In the genomic region with DNA sequence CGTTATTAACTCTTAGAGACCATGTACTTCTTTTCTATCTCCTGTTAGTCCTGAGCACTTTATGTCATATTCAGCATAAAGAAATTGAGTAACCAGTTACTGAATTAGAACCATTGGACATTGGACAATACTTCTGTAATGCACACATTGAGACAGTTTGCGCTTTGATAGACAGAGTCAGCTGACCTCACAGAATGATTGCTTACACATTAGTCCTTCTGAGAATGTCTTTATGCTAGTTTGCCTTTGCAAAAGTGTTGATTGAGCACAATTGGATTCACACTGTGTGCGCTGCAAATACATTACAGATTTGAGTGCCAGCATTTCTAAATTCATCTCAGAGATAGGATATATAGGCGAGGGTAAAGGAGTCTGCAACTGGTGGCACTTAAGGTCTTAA, we compare ENCODE assay signal across 1 cellular context.
A peak's percentile ranks its signal among the peaks of the same experiment; 100 is the strongest.
TF ChIP-seq lines count a peak whose summit lies in the region.

No MANE protein-coding gene starts in this region.

TF ChIP-seq in HepG2, 621 proteins besides CTCF, POLR2A, EP300 and RAD21 (continued from another document):
- no peak for TF ChIP-seq NFE2 (CRISPR knock-in tag; IDR thresholded peaks at IDR 0.05)
- no peak for TF ChIP-seq PCBP1 (IDR thresholded peaks at IDR 0.05; ENCODE audit: borderline replicate concordance, low read depth, low read length)
- no peak for TF ChIP-seq ZNF264 (CRISPR knock-in tag; IDR thresholded peaks at IDR 0.05)
- no peak for TF ChIP-seq SP5 (CRISPR knock-in tag; IDR thresholded peaks at IDR 0.05; ENCODE audit: borderline replicate concordance, low read depth)
- no peak for TF ChIP-seq ZBTB42 (CRISPR knock-in tag; IDR thresholded peaks at IDR 0.05)
- TF ChIP-seq EHMT2 (IDR thresholded peaks at IDR 0.05; ENCODE audit: borderline replicate concordance, low read depth, low read length): no peak
- no peak for TF ChIP-seq POLR2AphosphoS2 (IDR thresholded peaks at IDR 0.05; ENCODE audit: low read depth, low read length)
- TF ChIP-seq FLYWCH1 (CRISPR knock-in tag; IDR thresholded peaks at IDR 0.05): no peak
- no peak for TF ChIP-seq FOXA1 (IDR thresholded peaks at IDR 0.05)
- 0 out of 2 replicates have a peak, but pooled peaks have one; percentile 20 for TF ChIP-seq FOXA1 (CRISPR knock-in tag; IDR thresholded peaks at IDR 0.05)
- TF ChIP-seq, protein P1, sequence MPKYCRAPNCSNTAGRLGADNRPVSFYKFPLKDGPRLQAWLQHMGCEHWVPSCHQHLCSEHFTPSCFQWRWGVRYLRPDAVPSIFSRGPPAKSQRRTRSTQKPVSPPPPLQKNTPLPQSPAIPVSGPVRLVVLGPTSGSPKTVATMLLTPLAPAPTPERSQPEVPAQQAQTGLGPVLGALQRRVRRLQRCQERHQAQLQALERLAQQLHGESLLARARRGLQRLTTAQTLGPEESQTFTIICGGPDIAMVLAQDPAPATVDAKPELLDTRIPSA (CRISPR knock-in tag; IDR thresholded peaks at IDR 0.05; ENCODE audit: borderline replicate concordance): no peak
- TF ChIP-seq HHEX (CRISPR knock-in tag; IDR thresholded peaks at IDR 0.05): no peak
- TF ChIP-seq RELA (CRISPR knock-in tag; IDR thresholded peaks at IDR 0.05): no peak
- TF ChIP-seq ZNF383 (CRISPR knock-in tag; IDR thresholded peaks at IDR 0.05; ENCODE audit: borderline replicate concordance): no peak
- TF ChIP-seq WIZ (CRISPR knock-in tag; IDR thresholded peaks at IDR 0.05): no peak
- TF ChIP-seq ZNF850 (CRISPR knock-in tag; conservative IDR thresholded peaks at IDR 0.05): no peak
- TF ChIP-seq ZBTB20 (CRISPR knock-in tag; IDR thresholded peaks at IDR 0.05; ENCODE audit: borderline replicate concordance, low read depth): no peak
- no peak for TF ChIP-seq HMG20B (CRISPR knock-in tag; conservative IDR thresholded peaks at IDR 0.05)
- no peak for TF ChIP-seq ZFYVE20 (CRISPR knock-in tag; IDR thresholded peaks at IDR 0.05; ENCODE audit: borderline replicate concordance, low read depth)
- TF ChIP-seq MAFF (IDR thresholded peaks at IDR 0.05; ENCODE audit: low read depth, low read length): peak; percentile 76
- TF ChIP-seq BRCA1 (CRISPR knock-in tag; IDR thresholded peaks at IDR 0.05): no peak
- no peak for TF ChIP-seq ZNF160 (CRISPR knock-in tag; IDR thresholded peaks at IDR 0.05)
- TF ChIP-seq MAFK (conservative IDR thresholded peaks at IDR 0.05 in 1 of 2, IDR thresholded peaks at IDR 0.05 in 1 of 2; ENCODE audit: low read length in 2 of 2): peak; percentile 61 to 83
- TF ChIP-seq FOSL2 (CRISPR knock-in tag; IDR thresholded peaks at IDR 0.05): no peak
- no peak for TF ChIP-seq TOE1 (CRISPR knock-in tag; IDR thresholded peaks at IDR 0.05)
- TF ChIP-seq HNF4A (CRISPR knock-in tag; IDR thresholded peaks at IDR 0.05): peak; percentile 44
- TF ChIP-seq KDM3A (CRISPR knock-in tag; IDR thresholded peaks at IDR 0.05; ENCODE audit: low read depth): no peak
- TF ChIP-seq ZFP36 (IDR thresholded peaks at IDR 0.05; ENCODE audit: borderline replicate concordance, low read depth, low read length, partially characterized antibody): no peak
- TF ChIP-seq ZNF564 (CRISPR knock-in tag; IDR thresholded peaks at IDR 0.05): no peak
- TF ChIP-seq RAD51 (IDR thresholded peaks at IDR 0.05; ENCODE audit: borderline replicate concordance): 0 out of 2 replicates have a peak, but pooled peaks have one; percentile 21
- TF ChIP-seq DNMT1 (CRISPR knock-in tag; IDR thresholded peaks at IDR 0.05): no peak
- TF ChIP-seq, protein P2, sequence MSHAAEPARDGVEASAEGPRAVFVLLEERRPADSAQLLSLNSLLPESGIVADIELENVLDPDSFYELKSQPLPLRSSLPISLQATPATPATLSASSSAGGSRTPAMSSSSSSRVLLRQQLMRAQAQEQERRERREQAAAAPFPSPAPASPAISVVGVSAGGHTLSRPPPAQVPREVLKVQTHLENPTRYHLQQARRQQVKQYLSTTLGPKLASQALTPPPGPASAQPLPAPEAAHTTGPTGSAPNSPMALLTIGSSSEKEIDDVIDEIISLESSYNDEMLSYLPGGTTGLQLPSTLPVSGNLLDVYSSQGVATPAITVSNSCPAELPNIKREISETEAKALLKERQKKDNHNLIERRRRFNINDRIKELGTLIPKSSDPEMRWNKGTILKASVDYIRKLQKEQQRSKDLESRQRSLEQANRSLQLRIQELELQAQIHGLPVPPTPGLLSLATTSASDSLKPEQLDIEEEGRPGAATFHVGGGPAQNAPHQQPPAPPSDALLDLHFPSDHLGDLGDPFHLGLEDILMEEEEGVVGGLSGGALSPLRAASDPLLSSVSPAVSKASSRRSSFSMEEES (CRISPR knock-in tag; IDR thresholded peaks at IDR 0.05): peak; percentile 27; the same call in 1 of the 2 replicates
- TF ChIP-seq SOX5 (CRISPR knock-in tag; IDR thresholded peaks at IDR 0.05; ENCODE audit: borderline replicate concordance): peak; percentile 44; the same call in 1 of the 2 replicates
